In the genomic region with DNA sequence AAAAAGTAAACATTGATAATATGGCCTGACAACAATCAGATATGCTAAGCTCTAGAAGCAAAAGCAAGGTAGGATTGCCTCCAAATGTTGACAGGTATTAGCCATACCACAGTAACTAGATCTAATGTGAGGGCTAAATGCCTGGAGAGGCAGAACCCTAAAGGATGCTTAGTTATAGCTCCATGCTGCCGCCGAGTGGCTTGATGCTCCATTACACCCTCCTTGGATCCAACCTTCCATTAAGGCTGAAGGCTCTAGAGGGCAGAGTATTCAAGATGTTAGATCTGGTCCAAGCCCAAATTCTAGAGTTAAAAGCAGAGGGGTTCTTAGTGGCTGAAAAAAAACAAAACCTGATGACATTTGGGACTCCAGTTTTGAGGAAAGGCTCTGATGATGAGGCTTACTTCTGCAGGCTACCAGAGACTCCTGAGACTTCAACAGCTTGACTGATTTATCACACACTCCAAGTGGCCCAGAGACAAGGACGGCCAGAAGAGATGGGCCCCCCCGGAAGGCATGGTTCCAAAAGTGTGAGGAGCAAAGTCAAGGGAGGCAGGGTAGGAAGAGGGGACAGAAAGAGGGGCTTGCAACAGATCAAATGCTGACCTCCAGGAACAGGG, we compare ENCODE assay signal across 8 cellular contexts. TPM values are rescaled to one million over a fixed set of nuclear protein-coding genes. Genes with fewer than 3 reads are reported as not detected.
DNase-seq lines count a peak whose midpoint lies in the region; ATAC-seq and TF ChIP-seq lines count a peak whose summit lies in the region.

No MANE protein-coding gene starts in this region.

- no peaks in the 10 kb centered on the region for H3K79me2 ChIP-seq in hepatocyte
- no peaks in the 10 kb centered on the region for H3K79me2 ChIP-seq in smooth muscle cell (ENCODE audit: low read depth)

- no peaks in the 10 kb centered on the region for H3K9me2 ChIP-seq in hepatocyte (replicated peaks; ENCODE audit: insufficient read depth)

- H4K20me1 ChIP-seq in hepatocyte (ENCODE audit: insufficient read depth, poor library complexity, severe bottlenecking), result no peaks in the 10 kb centered on the region
- no peaks in the 10 kb centered on the region for H4K20me1 ChIP-seq in smooth muscle cell (ENCODE audit: low read depth)

- H2AFZ ChIP-seq in hepatocyte (no peak overlapping the region), smooth muscle cell (ENCODE audit: low read depth) (no peak overlapping the region)

- H3K9ac ChIP-seq in smooth muscle cell (ENCODE audit: low read depth), result no peak overlapping the region

- no peaks in the 10 kb centered on the region for H3K27me3 ChIP-seq in adrenal gland
- no peaks in the 10 kb centered on the region for H3K27me3 ChIP-seq in hepatocyte
- H3K27me3 ChIP-seq in smooth muscle cell (ENCODE audit: low read depth), result peaks cover 4% of the 10 kb centered on the region

- H3K4me3 ChIP-seq in adrenal gland (no peak overlapping the region), hepatocyte (no peak overlapping the region), smooth muscle cell (no peak overlapping the region)

- peak overlapping the region in 1 of 3 donors; percentile 19 for H3K4me3 Mint-ChIP-seq in T-cell

- H3K4me1 ChIP-seq in adrenal gland (replicated peaks in 1 of 2) (no peaks in the 10 kb centered on the region), hepatocyte (ENCODE audit: insufficient read depth) (no peaks in the 10 kb centered on the region), smooth muscle cell (ENCODE audit: low read depth) (no peaks in the 10 kb centered on the region)

- ATAC-seq in T-cell (replicated peaks in 1 of 4), result peak; percentile 82 to 92 (median 89)

- H3K9me3 ChIP-seq in adrenal gland (replicated peaks in 1 of 3) (no peaks in the 10 kb centered on the region), hepatocyte (ENCODE audit: low read depth) (no peaks in the 10 kb centered on the region), smooth muscle cell (replicated peaks; ENCODE audit: low read depth) (no peaks in the 10 kb centered on the region)

- TF ChIP-seq CTCF in adrenal gland (IDR thresholded peaks at IDR 0.05) (peak; percentile 66 to 92 (median 86)), hepatocyte (IDR thresholded peaks at IDR 0.05; ENCODE audit: poor library complexity) (peak; percentile 77), smooth muscle cell (IDR thresholded peaks at IDR 0.05; ENCODE audit: borderline replicate concordance, insufficient read depth, poor library complexity, severe bottlenecking) (peak; percentile 70)

- intact Hi-C loops in adrenal gland (cut with DNase I), result loop anchor here (10.0 kb wide), 1 partner anchor 312 kb away; no protein-coding TSS in a partner anchor

- no peak overlapping the region for H3K27ac ChIP-seq in adrenal gland
- no peak overlapping the region for H3K27ac ChIP-seq in hepatocyte
- no peak overlapping the region for H3K27ac ChIP-seq in smooth muscle cell (ENCODE audit: low read depth)

- TF ChIP-seq POLR2A in adrenal gland (IDR thresholded peaks at IDR 0.05), result no peak

- H3K9me3 Mint-ChIP-seq in T-cell, result no peaks in the 10 kb centered on the region

- H3K36me3 ChIP-seq in adrenal gland (replicated peaks in 1 of 2), result no peaks in the 10 kb centered on the region
- no peaks in the 10 kb centered on the region for H3K36me3 ChIP-seq in hepatocyte (replicated peaks; ENCODE audit: insufficient read depth, low read depth)
- H3K36me3 ChIP-seq in smooth muscle cell (ENCODE audit: low read depth), result no peaks in the 10 kb centered on the region

- peak; percentile 69 for DNase-seq in EL
- DNase-seq in GOT3 (lab: John Stamatoyannopoulos, UW), result peak; percentile 8
- DNase-seq in NAMALWA (ENCODE audit: low spot score), result peak; percentile 86
- peak; percentile 40 to 81 (median 67) for DNase-seq in T-cell
- DNase-seq in adrenal gland, result peak; percentile 65 to 94 (median 81)
- DNase-seq in hepatocyte (ENCODE audit: low spot score), result peak; percentile 86
- peak; percentile 9 for DNase-seq in smooth muscle cell (lab: John Stamatoyannopoulos, UW; ENCODE audit: unreplicated experiment)
- no peak for DNase-seq in GM19238 (ENCODE audit: insufficient read length, low spot score)

- POLR2A ChIA-PET in T-cell (lab: Charles Lee), result interaction anchor here (0.6 to 0.9 kb wide), 4 partner anchors 15 to 643 kb away, joined by 3 to 6 read pairs (median 3); no protein-coding TSS in a partner anchor

- peak overlapping the region; percentile 91 to 92 for H3K27ac Mint-ChIP-seq in T-cell

- peaks cover 31% of the 10 kb centered on the region for H3K36me3 Mint-ChIP-seq in T-cell

- H3K4me2 ChIP-seq in hepatocyte (no peak overlapping the region), smooth muscle cell (no peak overlapping the region)

- H3K27me3 Mint-ChIP-seq in T-cell, result no peaks in the 10 kb centered on the region

- WGBS in adrenal gland, 4 donors, result 21 to 31% (median 25%) methylated on average over 4 of the region's 4 CpGs
- WGBS in hepatocyte (ENCODE audit: low lambda C conversion rate, missing lambda C conversion rate), result 45% methylated on average over 4 of the region's 4 CpGs
- 42% methylated on average over 4 of the region's 4 CpGs for WGBS in smooth muscle cell (ENCODE audit: low lambda C conversion rate)

- CTCF ChIA-PET in T-cell (lab: Charles Lee), result interaction anchor here (0.5 to 3.0 kb wide), 37 partner anchors 8 to 910 kb away, joined by 3 to 23 read pairs (median 3); a partner anchor contains a TSS

- H3F3A ChIP-seq in smooth muscle cell (ENCODE audit: low read depth), result no peaks in the 10 kb centered on the region

- peaks cover 42 to 53% (median 52%) of the 10 kb centered on the region in 3 donors for H3K4me1 Mint-ChIP-seq in T-cell

RNA-seq across cellular contexts. Expression of a gene that starts 21.8 kb away (rescaled TPM):
- total RNA-seq in T-cell, result under 1 TPM in 3 of 5 donors, not detected in 2; 0.13 to 0.29 (median 0.28) TPM
- under 1 TPM in 1 of 8 donors, not detected in 7; 0.23 TPM for total RNA-seq in adrenal gland
- under 1 TPM in 1 of 3 donors, not detected in 2; 0.22 TPM for polyA plus RNA-seq in adrenal gland
- 54.6 and 59.1 TPM in 2 replicates for total RNA-seq in hepatocyte
- polyA plus RNA-seq in hepatocyte, result 25.6 and 43.3 TPM in 2 replicates
- not detected in 2 replicates for total RNA-seq in smooth muscle cell
- polyA plus RNA-seq in smooth muscle cell, result 0.09 TPM in 1 of 2 replicates, not detected in the other

RNA-seq across cellular contexts. Expression of a gene that starts 55.3 kb away (rescaled TPM):
- total RNA-seq in T-cell (100 to 1,000 TPM; 338 to 574 (median 413) TPM), adrenal gland (100 to 1,000 TPM in 1 of 8 donors, 10 to 100 TPM in 7; 32.9 to 109 (median 67.2) TPM), hepatocyte (30.6 and 31.5 TPM in 2 replicates), smooth muscle cell (38.7 and 62.4 TPM in 2 replicates)
- polyA plus RNA-seq in adrenal gland (10 to 100 TPM; 17.3 to 91.9 (median 27.4) TPM), hepatocyte (17.7 and 18.9 TPM in 2 replicates), smooth muscle cell (7.6 and 29.1 TPM in 2 replicates)

Comparison
In these comparisons a context has a peak if more than half of its experiments do, and no peak if none do; other contexts are left out.
1. RNA of a gene that starts 21.8 kb away (total RNA-seq): 54.6 to 59.1 TPM in hepatocyte; 0.13 to 0.29 TPM in T-cell, 0.23 TPM in adrenal gland and not detected in smooth muscle cell; every median in the first group is over 10 times any median in the second.
2. Peak in every context shown above with its lines, with median percentiles within 50 percentile points of each other: CTCF ChIP-seq.